1 cellular context compared by ENCODE assay signal in genomic region chrX:47649781-47650163, GRCh38.
TF ChIP-seq lines count a peak whose summit lies in the region.

No MANE protein-coding gene starts in this region.

TF ChIP-seq in A549, 52 proteins besides CTCF, POLR2A, EP300 and RAD21 (continued from another document):
- TF ChIP-seq ELK1 (IDR thresholded peaks at IDR 0.05; ENCODE audit: low read depth, low read length) (no peak), TFCP2L1 (CRISPR knock-in tag; IDR thresholded peaks at IDR 0.05) (no peak), E2F6 (IDR thresholded peaks at IDR 0.05; ENCODE audit: borderline replicate concordance, low read depth) (no peak)
